1 cellular context compared by ENCODE assay signal in genomic region chr17:64081802-64082799, GRCh38.
A peak's percentile ranks its signal among the peaks of the same experiment; 100 is the strongest.
TF ChIP-seq lines count a peak whose summit lies in the region.

No MANE protein-coding gene starts in this region.

TF ChIP-seq in HepG2, 621 proteins besides CTCF, POLR2A, EP300 and RAD21 (continued from another document and continues in another):
- peak; percentile 88 for TF ChIP-seq HOMEZ (CRISPR knock-in tag; IDR thresholded peaks at IDR 0.05; ENCODE audit: low read depth)
- TF ChIP-seq HMGA1 (CRISPR knock-in tag; conservative IDR thresholded peaks at IDR 0.05) = no peak
- no peak for TF ChIP-seq ZNF160 (CRISPR knock-in tag; IDR thresholded peaks at IDR 0.05)
- peak; percentile 58; the same call in 1 of the 2 replicates for TF ChIP-seq ZC3H13 (CRISPR knock-in tag; IDR thresholded peaks at IDR 0.05)
- TF ChIP-seq ZNF33B (CRISPR knock-in tag; IDR thresholded peaks at IDR 0.05) = peak; percentile 58; the same call in 1 of the 2 replicates
- peak; percentile 58 for TF ChIP-seq MXD4 (CRISPR knock-in tag; IDR thresholded peaks at IDR 0.05)
- TF ChIP-seq ADNP (CRISPR knock-in tag; IDR thresholded peaks at IDR 0.05) = no peak
- TF ChIP-seq NR0B2 (CRISPR knock-in tag; IDR thresholded peaks at IDR 0.05) = no peak
- TF ChIP-seq HDAC2 (CRISPR knock-in tag; IDR thresholded peaks at IDR 0.05) = peak; percentile 95
- TF ChIP-seq ATF6 (CRISPR knock-in tag; conservative IDR thresholded peaks at IDR 0.05) = no peak
- TF ChIP-seq ZNF281 (CRISPR knock-in tag; IDR thresholded peaks at IDR 0.05; ENCODE audit: borderline replicate concordance) = peak; percentile 61
- TF ChIP-seq AKNA (CRISPR knock-in tag; IDR thresholded peaks at IDR 0.05; ENCODE audit: borderline replicate concordance) = no peak; the same call in 1 of the 2 replicates
- TF ChIP-seq GZF1 (CRISPR knock-in tag; IDR thresholded peaks at IDR 0.05) = peak; percentile 33; the same call in 1 of the 2 replicates
- peak; percentile 46; the same call in 1 of the 2 replicates for TF ChIP-seq KDM1A (CRISPR knock-in tag; IDR thresholded peaks at IDR 0.05)
- TF ChIP-seq ZNF784 (CRISPR knock-in tag; IDR thresholded peaks at IDR 0.05; ENCODE audit: borderline replicate concordance) = peak; percentile 85
- peak; percentile 95 for TF ChIP-seq TBX3 (IDR thresholded peaks at IDR 0.05; ENCODE audit: borderline replicate concordance)
- TF ChIP-seq CHD4 (IDR thresholded peaks at IDR 0.05; ENCODE audit: borderline replicate concordance, low read length) = no peak; the same call in 1 of the 2 replicates
- peak; percentile 91; the same call in 1 of the 2 replicates for TF ChIP-seq FOXJ3 (CRISPR knock-in tag; IDR thresholded peaks at IDR 0.05; ENCODE audit: borderline replicate concordance)
- TF ChIP-seq CREB3 (CRISPR knock-in tag; IDR thresholded peaks at IDR 0.05) = 0 out of 2 replicates have a peak, but pooled peaks have one; percentile 45
- TF ChIP-seq CBX5 (CRISPR knock-in tag; IDR thresholded peaks at IDR 0.05; ENCODE audit: borderline replicate concordance) = 0 out of 2 replicates have a peak, but pooled peaks have one; percentile 31
- TF ChIP-seq NR2C2 (CRISPR knock-in tag; IDR thresholded peaks at IDR 0.05; ENCODE audit: borderline replicate concordance) = peak; percentile 81
- peak; percentile 80; the same call in 1 of the 2 replicates for TF ChIP-seq THRA (CRISPR knock-in tag; IDR thresholded peaks at IDR 0.05; ENCODE audit: borderline replicate concordance)
- no peak for TF ChIP-seq DMTF1 (CRISPR knock-in tag; IDR thresholded peaks at IDR 0.05)
- TF ChIP-seq POGK (CRISPR knock-in tag; conservative IDR thresholded peaks at IDR 0.05) = peak; percentile 84
- no peak for TF ChIP-seq LBX2 (CRISPR knock-in tag; IDR thresholded peaks at IDR 0.05; ENCODE audit: borderline replicate concordance)
- TF ChIP-seq REL (CRISPR knock-in tag; conservative IDR thresholded peaks at IDR 0.05) = no peak
- no peak for TF ChIP-seq MAF1 (CRISPR knock-in tag; IDR thresholded peaks at IDR 0.05; ENCODE audit: borderline replicate concordance)
- peak; percentile 90; the same call in 1 of the 2 replicates for TF ChIP-seq IRF2 (CRISPR knock-in tag; IDR thresholded peaks at IDR 0.05)
- TF ChIP-seq DRAP1 (CRISPR knock-in tag; IDR thresholded peaks at IDR 0.05) = peak; percentile 52; the same call in 1 of the 2 replicates
- 0 out of 2 replicates have a peak, but pooled peaks have one; percentile 27 for TF ChIP-seq NCOR1 (IDR thresholded peaks at IDR 0.05; ENCODE audit: borderline replicate concordance, low read length)
- TF ChIP-seq CCAR2 (optimal IDR thresholded peaks at IDR 0.05; ENCODE audit: low read depth, low read length) = peak; percentile 88
- TF ChIP-seq SIN3B (IDR thresholded peaks at IDR 0.05; ENCODE audit: low read length) = 0 out of 2 replicates have a peak, but pooled peaks have one; percentile 24
- TF ChIP-seq ZNF124 (CRISPR knock-in tag; IDR thresholded peaks at IDR 0.05) = peak; percentile 92
- TF ChIP-seq ATM (IDR thresholded peaks at IDR 0.05; ENCODE audit: borderline replicate concordance) = no peak
- TF ChIP-seq ZNF501 (CRISPR knock-in tag; IDR thresholded peaks at IDR 0.05) = no peak; the same call in 1 of the 2 replicates
- peak; percentile 97 for TF ChIP-seq SMAD3 (CRISPR knock-in tag; IDR thresholded peaks at IDR 0.05)
- peak; percentile 90 for TF ChIP-seq NFKBIZ (CRISPR knock-in tag; IDR thresholded peaks at IDR 0.05)
- no peak; a peak in 1 of 4 replicates for TF ChIP-seq NR2F1 (CRISPR knock-in tag; IDR thresholded peaks at IDR 0.05)
